20 cellular contexts compared by ENCODE assay signal in genomic region chr2:133788391-133788790, GRCh38.
"Had no signal": no experiment of that assay in that cellular context is flagged by ENCODE, and none has a peak within 500 bp of the region (broad histone marks: within the 10 kb centered on the region; RNA-seq: fewer than 3 reads in every experiment).

No MANE protein-coding gene starts in this region.

- H3K4me1 ChIP-seq: body of pancreas, esophagus squamous epithelium, gastrocnemius medialis, right lobe of liver, stomach had no signal

- DNase-seq: activated CD4-positive, alpha-beta memory T cell treated with anti-CD3 and anti-CD28 coated beads for 36 hours; activated CD4-positive, alpha-beta T cell treated with anti-CD3 and anti-CD28 coated beads for 36 hours; activated CD8-positive, alpha-beta memory T cell treated with anti-CD3 and anti-CD28 coated beads, Interleukin-2, amount 10 ng/mL, durations not matched to agents 7 days and 5 days; activated effector memory CD4-positive, alpha-beta T cell treated with anti-CD3 and anti-CD28 coated beads, Interleukin-2, amount 50 U/mL, for 16 hours; activated T-cell treated with anti-CD3 and anti-CD28 coated beads, Interleukin-2, amount 50 U/mL, for 4 hours; amniotic stem cell; body of pancreas; effector CD4-positive, alpha-beta T cell; esophagus squamous epithelium; gastrocnemius medialis; left colon; midbrain; ovary; right lobe of liver; stimulated activated CD4-positive, alpha-beta T cell treated with anti-CD3 and anti-CD28 coated beads, Interleukin-1b, Interleukin-23, amount 100 ng/mL, for 48 hours; stomach; T-helper 17 cell had no signal

- H3K27me3 ChIP-seq: body of pancreas, gastrocnemius medialis, ovary, right lobe of liver, stomach had no signal

- H3K4me3 ChIP-seq: body of pancreas, coronary artery, esophagus squamous epithelium, gastrocnemius medialis, lung, ovary, right lobe of liver, stomach, thoracic aorta had no signal

- H3K9me3 ChIP-seq: body of pancreas, esophagus squamous epithelium, gastrocnemius medialis, ovary, right lobe of liver, thoracic aorta had no signal

- H3K36me3 ChIP-seq: esophagus squamous epithelium, gastrocnemius medialis, ovary, right lobe of liver, stomach, thoracic aorta had no signal

- ATAC-seq: activated CD4-positive, alpha-beta T cell treated with anti-CD3 and anti-CD28 coated beads for 36 hours; activated CD8-positive, alpha-beta memory T cell treated with anti-CD3 and anti-CD28 coated beads, Interleukin-2, amount 10 ng/mL, durations not matched to agents 7 days and 5 days; activated T-cell treated with anti-CD3 and anti-CD28 coated beads, Interleukin-2, amount 50 U/mL, for 4 hours; body of pancreas; gastrocnemius medialis; left colon; right lobe of liver; T-helper 17 cell had no signal

- H3K27ac ChIP-seq: body of pancreas, coronary artery, esophagus squamous epithelium, gastrocnemius medialis, ovary, right lobe of liver, stomach, thoracic aorta had no signal
